In genomic region chr4:110508827-110509446, GRCh38 we compare ENCODE assay signal across 10 cellular contexts. TPM values are rescaled to one million over a fixed set of nuclear protein-coding genes. Genes with fewer than 3 reads are reported as not detected.
DNase-seq lines count a peak whose midpoint lies in the region; ATAC-seq, FAIRE-seq and TF ChIP-seq lines count a peak whose summit lies in the region.
"Had no signal": no experiment of that assay in that cellular context is flagged by ENCODE, and none has a peak within 500 bp of the region (broad histone marks: within the 10 kb centered on the region; RNA-seq: fewer than 3 reads in every experiment).

No MANE protein-coding gene starts in this region.

- H3K4me2 ChIP-seq in PC-3 (ENCODE audit: low read length): no peak overlapping the region

- POLR2A ChIA-PET in MCF 10A (lab: Yijun Ruan, JAX): interaction anchor here (0.6 to 1.6 kb wide), 9 partner anchors 154 to 1824 kb away, joined by 3 to 5 read pairs (median 3); partner anchors contain the start of gene ELOVL6
- POLR2A ChIA-PET in PC-3 (lab: Charles Lee; ENCODE audit: unreplicated experiment): no interaction called here

- no peaks in the 10 kb centered on the region for H3F3A ChIP-seq in PC-3 (ENCODE audit: low read length, unreplicated experiment)

- no peaks in the 10 kb centered on the region for H3K36me3 Mint-ChIP-seq in MCF 10A (ENCODE audit: insufficient read depth, unreplicated experiment)
- H3K36me3 Mint-ChIP-seq in stimulated activated naive B cell treated with anti-CD40 and anti-IgM and Interleukin-4, amounts not matched to agents 10 μg/mL and 1 μg/mL and 100 μg/mL, for 72 hours: no peaks in the 10 kb centered on the region

- TF ChIP-seq POLR2A in breast epithelium (IDR thresholded peaks at IDR 0.05): no peak

- TF ChIP-seq CTCF in MCF 10A (IDR thresholded peaks at IDR 0.05; ENCODE audit: unreplicated experiment): peak; percentile 53
- TF ChIP-seq CTCF in breast epithelium (IDR thresholded peaks at IDR 0.05): no peak
- peak; percentile 55 for TF ChIP-seq CTCF in PC-3 (conservative IDR thresholded peaks at IDR 0.05; ENCODE audit: low read depth, low read length)
- TF ChIP-seq CTCF in fibroblast of the aortic adventitia (IDR thresholded peaks at IDR 0.05; ENCODE audit: insufficient read depth, low read length): peak; percentile 53

- no peak overlapping the region for H3K27ac Mint-ChIP-seq in MCF 10A (ENCODE audit: low read depth, unreplicated experiment)
- H3K27ac Mint-ChIP-seq in stimulated activated naive B cell treated with anti-CD40 and anti-IgM and Interleukin-4, amounts not matched to agents 10 μg/mL and 1 μg/mL and 100 μg/mL, for 72 hours: no peak overlapping the region

- H3K79me2 ChIP-seq in PC-3 (ENCODE audit: low read length): no peaks in the 10 kb centered on the region

- H3K9me2 ChIP-seq in PC-3 (replicated peaks; ENCODE audit: low read length): no peaks in the 10 kb centered on the region

- FAIRE-seq in urothelium cell line (lab: Jason Lieb, UNC): no peak

- no peaks in the 10 kb centered on the region for H3K27me3 ChIP-seq in breast epithelium
- H3K27me3 ChIP-seq in PC-3 (ENCODE audit: low read length): no peaks in the 10 kb centered on the region

- H4K20me1 ChIP-seq in PC-3 (ENCODE audit: low read length): no peaks in the 10 kb centered on the region

- H3K9ac ChIP-seq in PC-3 (ENCODE audit: low read length): no peak overlapping the region

- H3K4me1 ChIP-seq in breast epithelium (no peaks in the 10 kb centered on the region), PC-3 (ENCODE audit: insufficient read depth, low read length) (no peaks in the 10 kb centered on the region)

- peak; percentile 55 for DNase-seq in MCF 10A (ENCODE audit: unreplicated experiment)
- DNase-seq in breast epithelium (ENCODE audit: low spot score in 2 of 2): no peak
- peak; percentile 48 for DNase-seq in PC-3
- DNase-seq in fibroblast of the aortic adventitia (ENCODE audit: low read depth): peak; percentile 68
- DNase-seq in urothelium cell line (ENCODE audit: low spot score): peak; percentile 20
- DNase-seq in NCI-H2171 treated with DMSO at 0.1 percent for 48 hours (lab: John Stamatoyannopoulos, UW): no peak
- no peak for DNase-seq in stimulated activated naive B cell treated with anti-CD40 and anti-IgM and Interleukin-4, amounts not matched to agents 10 μg/mL and 1 μg/mL and 100 μg/mL, for 72 hours
- DNase-seq: caudate nucleus; stimulated activated CD4-positive, alpha-beta T cell treated with anti-CD3 and anti-CD28 coated beads, Interleukin-4, amount 100 ng/mL, for 24 hours had no signal

- no peaks in the 10 kb centered on the region for H3K27me3 Mint-ChIP-seq in MCF 10A (ENCODE audit: insufficient read depth, unreplicated experiment)
- peaks cover 2 to 8% of the 10 kb centered on the region in 2 donors for H3K27me3 Mint-ChIP-seq in stimulated activated naive B cell treated with anti-CD40 and anti-IgM and Interleukin-4, amounts not matched to agents 10 μg/mL and 1 μg/mL and 100 μg/mL, for 72 hours

- H3K27ac ChIP-seq in breast epithelium (no peak overlapping the region), PC-3 (ENCODE audit: low read length) (no peak overlapping the region)

- BruUV-seq in MCF 10A (replicated peaks; lab: Mats Ljungman, UMichigan) (no TSS peak), PC-3 (replicated peaks; lab: Mats Ljungman, UMichigan) (no TSS peak)

- no peaks in the 10 kb centered on the region for H3K36me3 ChIP-seq in breast epithelium
- H3K36me3 ChIP-seq in PC-3 (ENCODE audit: low read depth, low read length): no peaks in the 10 kb centered on the region

- ATAC-seq in PC-3 (peak; percentile 45), HG03159 (IDR thresholded peaks at IDR 0.05; ENCODE audit: unreplicated experiment) (no peak)
- no peak for ATAC-seq in stimulated activated naive B cell treated with anti-CD40 and anti-IgM and Interleukin-4, amounts not matched to agents 10 μg/mL and 1 μg/mL and 100 μg/mL, for 72 hours (replicated peaks)

- no peaks in the 10 kb centered on the region for H3K9me3 Mint-ChIP-seq in MCF 10A (ENCODE audit: unreplicated experiment)
- H3K9me3 Mint-ChIP-seq in stimulated activated naive B cell treated with anti-CD40 and anti-IgM and Interleukin-4, amounts not matched to agents 10 μg/mL and 1 μg/mL and 100 μg/mL, for 72 hours: no peaks in the 10 kb centered on the region

- no peak overlapping the region for H3K4me3 Mint-ChIP-seq in MCF 10A (ENCODE audit: unreplicated experiment)
- no peak overlapping the region for H3K4me3 Mint-ChIP-seq in stimulated activated naive B cell treated with anti-CD40 and anti-IgM and Interleukin-4, amounts not matched to agents 10 μg/mL and 1 μg/mL and 100 μg/mL, for 72 hours

- H3K4me3 ChIP-seq in breast epithelium (no peak overlapping the region), PC-3 (ENCODE audit: low read length) (no peak overlapping the region), fibroblast of the aortic adventitia (ENCODE audit: low read depth, low read length) (no peak overlapping the region)

- no peak overlapping the region for H2AFZ ChIP-seq in PC-3 (ENCODE audit: low read length)

- H3K9me3 ChIP-seq in breast epithelium (no peaks in the 10 kb centered on the region), PC-3 (ENCODE audit: low read length) (no peaks in the 10 kb centered on the region)

- CTCF ChIA-PET in MCF 10A (lab: Yijun Ruan, JAX): interaction anchor here (0.6 to 17.4 kb wide), 48 partner anchors 9 to 778 kb away, joined by 3 to 744 read pairs (median 4); partner anchors contain the start of gene ELOVL6
- CTCF ChIA-PET in PC-3 (lab: Charles Lee): interaction anchor here (0.7 to 1.2 kb wide), 2 partner anchors 165 to 179 kb away, joined by 3 to 9 read pairs; no protein-coding TSS in a partner anchor

- intact Hi-C loops in MCF 10A (cut with micrococcal nuclease): loop anchor here (1.0 to 5.0 kb wide), 4 partner anchors 165 to 459 kb away; partner anchors contain the start of gene ELOVL6
- intact Hi-C loops in breast epithelium (cut with DNase I; ENCODE audit: low total_unique reads): no loop called here
- intact Hi-C loops in PC-3 (cut with micrococcal nuclease): loop anchor here (1.0 kb wide), 2 partner anchors 165 to 511 kb away; no protein-coding TSS in a partner anchor

- H3K4me1 Mint-ChIP-seq in MCF 10A (ENCODE audit: insufficient read depth, unreplicated experiment): no peaks in the 10 kb centered on the region
- no peaks in the 10 kb centered on the region for H3K4me1 Mint-ChIP-seq in stimulated activated naive B cell treated with anti-CD40 and anti-IgM and Interleukin-4, amounts not matched to agents 10 μg/mL and 1 μg/mL and 100 μg/mL, for 72 hours

RNA-seq across cellular contexts. Expression of gene ENPEP, which starts 33.0 kb away (rescaled TPM):
- total RNA-seq in MCF 10A (2022) (not detected in 2 replicates), breast epithelium (10 to 100 TPM in 1 of 3 donors, 1 to 10 TPM in 2; 5.0 to 10.2 (median 9.8) TPM), PC-3 (2014; rRNA removed) (not detected in 2 replicates), fibroblast of the aortic adventitia (ENCODE audit: low replicate concordance) (0.54 and 5.9 TPM in 2 replicates)

Comparison
In these comparisons a context has a peak if more than half of its experiments do, and no peak if none do; other contexts are left out.
1. DNase-seq: peak in MCF 10A (single experiment), PC-3 (single experiment), fibroblast of the aortic adventitia (single experiment) and urothelium cell line (single experiment); none in breast epithelium (0 of 2), NCI-H2171 treated with DMSO at 0.1 percent for 48 hours (single experiment) and stimulated activated naive B cell treated with anti-CD40 and anti-IgM and Interleukin-4, amounts not matched to agents 10 μg/mL and 1 μg/mL and 100 μg/mL, for 72 hours (single experiment).
2. CTCF ChIP-seq: peak in MCF 10A (single experiment), PC-3 (single experiment) and fibroblast of the aortic adventitia (single experiment); none in breast epithelium (0 of 3).